11 cellular contexts compared by ENCODE assay signal in genomic region chr11:64292458-64293254, GRCh38. TPM values are rescaled to one million over a fixed set of nuclear protein-coding genes. Genes with fewer than 3 reads are reported as not detected.
DNase-seq lines count a peak whose midpoint lies in the region; ATAC-seq and TF ChIP-seq lines count a peak whose summit lies in the region.
"Had no signal": no experiment of that assay in that cellular context is flagged by ENCODE, and none has a peak within 500 bp of the region (broad histone marks: within the 10 kb centered on the region; RNA-seq: fewer than 3 reads in every experiment).

No MANE protein-coding gene starts in this region.

- CTCF ChIA-PET in SK-N-SH (lab: Yijun Ruan, JAX) = interaction anchor here (0.8 to 12.2 kb wide), 4 partner anchors 11 to 88 kb away, joined by 3 to 196 read pairs (median 23); partner anchors contain the start of genes CATSPERZ and ESRRA
- CTCF ChIA-PET in activated CD8-positive, alpha-beta T cell treated with anti-CD3 and anti-CD28 coated beads for 36 hours (lab: Charles Lee) = interaction anchor here (0.8 to 1.1 kb wide), 3 partner anchors 9 to 42 kb away, joined by 3 to 4 read pairs (median 3); no protein-coding TSS in a partner anchor

- no peaks in the 10 kb centered on the region for H3K9me3 ChIP-seq in SK-N-SH
- no peaks in the 10 kb centered on the region for H3K9me3 ChIP-seq in iPS DF 6.9 (ENCODE audit: control insufficient read depth, insufficient read depth, low read length)
- H3K9me3 ChIP-seq in skeletal muscle tissue (ENCODE audit: control insufficient read depth in 3 of 3, low read length in 3 of 3) = no peaks in the 10 kb centered on the region

- no peaks in the 10 kb centered on the region for H3K9me2 ChIP-seq in SK-N-SH

- H3K36me3 Mint-ChIP-seq in activated CD8-positive, alpha-beta T cell treated with anti-CD3 and anti-CD28 coated beads for 36 hours (ENCODE audit: low read depth) = no peaks in the 10 kb centered on the region

- H3K4me1 ChIP-seq in SK-N-SH (ENCODE audit: control insufficient read depth in 1 of 2, insufficient read depth in 2 of 2, low read depth in 1 of 2, low read length in 1 of 2) (peaks cover 0 to 10% of the 10 kb centered on the region in 2 experiments; a peak in 1 of 4 replicates), iPS DF 6.9 (ENCODE audit: control insufficient read depth, insufficient read depth, low read length) (peaks cover 5% of the 10 kb centered on the region; the same call in 1 of the 2 replicates), skeletal muscle tissue (ENCODE audit: control insufficient read depth in 3 of 3, insufficient read depth in 3 of 3, low read length in 3 of 3) (peaks cover 4 to 6% (median 6%) of the 10 kb centered on the region in 3 donors)

- POLR2A ChIA-PET in SK-N-SH (lab: Yijun Ruan, JAX) = interaction anchor here (0.6 kb wide), 1 partner anchor 87 kb away, joined by 3 read pairs; no protein-coding TSS in a partner anchor
- POLR2A ChIA-PET in activated CD8-positive, alpha-beta T cell treated with anti-CD3 and anti-CD28 coated beads for 36 hours (lab: Charles Lee) = interaction anchor here (0.8 to 1.6 kb wide), 6 partner anchors 9 to 106 kb away, joined by 3 to 7 read pairs (median 4); partner anchors contain the start of genes PRDX5 and TRMT112

- TF ChIP-seq EP300 in SK-N-SH (IDR thresholded peaks at IDR 0.05; ENCODE audit: borderline replicate concordance in 1 of 2, low read depth in 1 of 2, low read length in 1 of 2) = no peak

- H3K27me3 ChIP-seq in SK-N-SH (ENCODE audit: insufficient read depth) (peaks cover 20% of the 10 kb centered on the region), iPS DF 6.9 (ENCODE audit: control insufficient read depth, insufficient read depth, low read length) (peaks cover 73% of the 10 kb centered on the region), skeletal muscle tissue (ENCODE audit: control insufficient read depth in 3 of 3, insufficient read depth in 3 of 3, low read length in 3 of 3) (peaks cover 61 to 68% (median 66%) of the 10 kb centered on the region in 3 donors)

- H3K36me3 ChIP-seq in SK-N-SH (replicated peaks in 1 of 2; ENCODE audit: control insufficient read depth in 1 of 2, insufficient read depth in 2 of 2, low read length in 1 of 2) (no peaks in the 10 kb centered on the region), iPS DF 6.9 (ENCODE audit: control insufficient read depth, insufficient read depth, low read length) (no peaks in the 10 kb centered on the region), skeletal muscle tissue (ENCODE audit: control insufficient read depth in 3 of 3, insufficient read depth in 3 of 3, low read length in 3 of 3) (no peaks in the 10 kb centered on the region)

- no peak for ATAC-seq in SK-N-SH treated with all-trans-retinoic acid at 6 μM for 48 hours
- peak; percentile 6 for ATAC-seq in activated CD8-positive, alpha-beta T cell treated with anti-CD3 and anti-CD28 coated beads for 36 hours

- H3K4me3 ChIP-seq in SK-N-SH (ENCODE audit: low read depth in 2 of 2, low read length in 1 of 2) = peak overlapping the region; percentile 39 to 48; a peak in 3 of 4 replicates
- H3K4me3 ChIP-seq in iPS DF 6.9 (ENCODE audit: low read length) = peak overlapping the region; percentile 33; the same call in 1 of the 2 replicates
- peak overlapping the region in 2 of 3 donors; percentile 13 to 36 for H3K4me3 ChIP-seq in skeletal muscle tissue (ENCODE audit: low read length in 3 of 3)

- no peak for DNase-seq in SK-N-SH
- DNase-seq in activated CD8-positive, alpha-beta T cell treated with anti-CD3 and anti-CD28 coated beads for 36 hours = no peak
- no peak for DNase-seq in iPS DF 6.9 (ENCODE audit: low read depth, low spot score)
- no peak for DNase-seq in NCI-H526 (lab: John Stamatoyannopoulos, UW)
- DNase-seq in posterior vena cava (ENCODE audit: low spot score) = no peak
- DNase-seq in NCI-H128 (lab: John Stamatoyannopoulos, UW; ENCODE audit: unreplicated experiment) = no peak
- DNase-seq: HCEC 1CT; NK-92 treated with Interleukin-12 subunit alpha and Interleukin-12 subunit beta, amount 100 ng/mL, for 24 hours had no signal

- peak overlapping the region; percentile 24 for H3K4me3 Mint-ChIP-seq in activated CD8-positive, alpha-beta T cell treated with anti-CD3 and anti-CD28 coated beads for 36 hours

- intact Hi-C loops in activated CD8-positive, alpha-beta T cell treated with anti-CD3 and anti-CD28 coated beads for 36 hours (cut with micrococcal nuclease) = no loop called here
- intact Hi-C loops in posterior vena cava (cut with DNase I) = loop anchor here in 1 of 2 donors (10.0 kb wide), 1 partner anchor 88 kb away; the partner anchor contains the start of gene FERMT3

- H3K9me3 Mint-ChIP-seq in activated CD8-positive, alpha-beta T cell treated with anti-CD3 and anti-CD28 coated beads for 36 hours = no peaks in the 10 kb centered on the region

- no peaks in the 10 kb centered on the region for H4K20me1 ChIP-seq in SK-N-SH (ENCODE audit: insufficient read depth)

- H3K27ac ChIP-seq in SK-N-SH (ENCODE audit: low read depth in 2 of 2, low read length in 1 of 2) (no peak overlapping the region), iPS DF 6.9 (ENCODE audit: low read length) (no peak overlapping the region), skeletal muscle tissue (ENCODE audit: low read depth, low read length) (no peak overlapping the region)

- peaks cover 6% of the 10 kb centered on the region for H3F3A ChIP-seq in SK-N-SH (replicated peaks; ENCODE audit: insufficient read depth)

- no peak overlapping the region for H2AFZ ChIP-seq in SK-N-SH (ENCODE audit: low read depth)

- 72% methylated on average over 23 of the region's 42 CpGs for WGBS in SK-N-SH (ENCODE audit: low lambda C conversion rate)
- WGBS in iPS DF 6.9 (ENCODE audit: insufficient coverage, insufficient read length) = no CpG with 5 or more reads among the region's 42 CpGs

- peaks cover 54% of the 10 kb centered on the region for H3K27me3 Mint-ChIP-seq in activated CD8-positive, alpha-beta T cell treated with anti-CD3 and anti-CD28 coated beads for 36 hours

- peak overlapping the region; percentile 73; the same call in 1 of the 2 replicates for H3K4me2 ChIP-seq in SK-N-SH

- no peak for TF ChIP-seq RAD21 in SK-N-SH (IDR thresholded peaks at IDR 0.05; ENCODE audit: low read length)

- peaks cover 3% of the 10 kb centered on the region for H3K4me1 Mint-ChIP-seq in activated CD8-positive, alpha-beta T cell treated with anti-CD3 and anti-CD28 coated beads for 36 hours (ENCODE audit: low read depth)

- H3K27ac Mint-ChIP-seq in activated CD8-positive, alpha-beta T cell treated with anti-CD3 and anti-CD28 coated beads for 36 hours = no peak overlapping the region

- no peak overlapping the region for H3K9ac ChIP-seq in SK-N-SH
- H3K9ac ChIP-seq in skeletal muscle tissue (ENCODE audit: low read depth in 1 of 3, low read length in 3 of 3) = peak overlapping the region in 1 of 3 donors; percentile 16

- no peak for TF ChIP-seq CTCF in SK-N-SH (IDR thresholded peaks at IDR 0.05)
- TF ChIP-seq CTCF in activated CD8-positive, alpha-beta T cell treated with anti-CD3 and anti-CD28 coated beads for 36 hours (IDR thresholded peaks at IDR 0.05) = no peak

- no peaks in the 10 kb centered on the region for H3K79me2 ChIP-seq in SK-N-SH (ENCODE audit: insufficient read depth)

TF ChIP-seq in SK-N-SH, 30 proteins besides CTCF, POLR2A, EP300 and RAD21 (continues in another document):
- TF ChIP-seq TEAD4 (IDR thresholded peaks at IDR 0.05; ENCODE audit: borderline replicate concordance, insufficient read depth) (no peak), MXI1 (IDR thresholded peaks at IDR 0.05; ENCODE audit: low read depth, low read length) (no peak)

TF ChIP-seq in SK-N-SH treated with all-trans-retinoic acid at 6 μM for 48 hours, 23 proteins besides CTCF, POLR2A, EP300 and RAD21 (continues in another document):
- TF ChIP-seq OSR1 (CRISPR knock-in tag; IDR thresholded peaks at IDR 0.05) = no peak
- no peak for TF ChIP-seq ISL1 (CRISPR knock-in tag; IDR thresholded peaks at IDR 0.05)
- no peak for TF ChIP-seq TOX (CRISPR knock-in tag; IDR thresholded peaks at IDR 0.05; ENCODE audit: borderline replicate concordance)
- TF ChIP-seq ZFP3 (CRISPR knock-in tag; IDR thresholded peaks at IDR 0.05) = no peak
- no peak for TF ChIP-seq ZC3H10 (CRISPR knock-in tag; IDR thresholded peaks at IDR 0.05)
- TF ChIP-seq ARNTL (CRISPR knock-in tag; IDR thresholded peaks at IDR 0.05; ENCODE audit: borderline replicate concordance, low read depth) = no peak

RNA-seq across cellular contexts. Expression of gene KCNK4, which starts 1.6 kb away (rescaled TPM):
- polyA plus RNA-seq in SK-N-SH (2012; rRNA removed) = 0.13 and 0.16 TPM in 2 replicates
- polyA plus RNA-seq in SK-N-SH (2012; cell fraction: cytosol; rRNA removed) = 0.24 TPM in 1 of 2 replicates, not detected in the other
- 0.93 and 1.1 TPM in 2 replicates for polyA plus RNA-seq in SK-N-SH (2012; cell fraction: nucleus; rRNA removed)
- under 1 TPM in 1 of 2 experiments, not detected in 1; 0.23 TPM for total RNA-seq in activated CD8-positive, alpha-beta T cell treated with anti-CD3 and anti-CD28 coated beads for 36 hours
- not detected for total RNA-seq in skeletal muscle tissue
- not detected for total RNA-seq in posterior vena cava
- total RNA-seq: mononuclear cell had no signal

RNA-seq across cellular contexts. Expression of gene GPR137, which starts 7.0 kb away (rescaled TPM):
- polyA plus RNA-seq in SK-N-SH (2012; rRNA removed) = 29.9 and 32.9 TPM in 2 replicates
- 14.3 and 21.2 TPM in 2 replicates for polyA plus RNA-seq in SK-N-SH (2012; cell fraction: cytosol; rRNA removed)
- 84.7 and 89.1 TPM in 2 replicates for polyA plus RNA-seq in SK-N-SH (2012; cell fraction: nucleus; rRNA removed)
- 10 to 100 TPM; 23.7 to 28.5 TPM for total RNA-seq in activated CD8-positive, alpha-beta T cell treated with anti-CD3 and anti-CD28 coated beads for 36 hours
- total RNA-seq in skeletal muscle tissue = 6.3 TPM
- 10 to 100 TPM; 23.2 to 27.5 TPM for total RNA-seq in posterior vena cava

RNA-seq across cellular contexts. Expression of gene CATSPERZ, which starts 7.5 kb away (rescaled TPM):
- polyA plus RNA-seq in SK-N-SH (2012; rRNA removed) = 0.54 and 0.67 TPM in 2 replicates
- polyA plus RNA-seq in SK-N-SH (2012; cell fraction: cytosol; rRNA removed) = 0.26 and 0.49 TPM in 2 replicates
- 2.4 and 5.9 TPM in 2 replicates for polyA plus RNA-seq in SK-N-SH (2012; cell fraction: nucleus; rRNA removed)
- total RNA-seq in activated CD8-positive, alpha-beta T cell treated with anti-CD3 and anti-CD28 coated beads for 36 hours = under 1 TPM in 1 of 2 experiments, not detected in 1; 0.52 TPM
- not detected for total RNA-seq in skeletal muscle tissue
- total RNA-seq in posterior vena cava = 1 to 10 TPM in 1 of 2 donors, not detected in 1; 1.4 TPM
- total RNA-seq: mononuclear cell had no signal

RNA-seq across cellular contexts. Expression of gene BAD, which starts 8.2 kb away (rescaled TPM):
- polyA plus RNA-seq in SK-N-SH (2012; rRNA removed) = 75.6 and 80.9 TPM in 2 replicates
- 48.5 and 72.0 TPM in 2 replicates for polyA plus RNA-seq in SK-N-SH (2012; cell fraction: cytosol; rRNA removed)
- polyA plus RNA-seq in SK-N-SH (2012; cell fraction: nucleus; rRNA removed) = 36.9 and 63.9 TPM in 2 replicates
- 10 to 100 TPM; 17.2 to 17.7 TPM for total RNA-seq in activated CD8-positive, alpha-beta T cell treated with anti-CD3 and anti-CD28 coated beads for 36 hours
- total RNA-seq in skeletal muscle tissue (23.5 TPM), posterior vena cava (10 to 100 TPM; 49.6 to 57.3 TPM)

RNA-seq across cellular contexts. Expression of gene ESRRA, which starts 12.7 kb away (rescaled TPM):
- 27.8 and 31.7 TPM in 2 replicates for polyA plus RNA-seq in SK-N-SH (2012; rRNA removed)
- polyA plus RNA-seq in SK-N-SH (2012; cell fraction: cytosol; rRNA removed) = 24.0 and 31.6 TPM in 2 replicates
- polyA plus RNA-seq in SK-N-SH (2012; cell fraction: nucleus; rRNA removed) = 42.5 and 71.4 TPM in 2 replicates
- total RNA-seq in activated CD8-positive, alpha-beta T cell treated with anti-CD3 and anti-CD28 coated beads for 36 hours = 10 to 100 TPM; 37.5 to 42.4 TPM
- total RNA-seq in skeletal muscle tissue (35.0 TPM), posterior vena cava (10 to 100 TPM; 33.5 to 41.2 TPM)
